ENCODE assay signal across 23 cellular contexts in the genomic region with DNA sequence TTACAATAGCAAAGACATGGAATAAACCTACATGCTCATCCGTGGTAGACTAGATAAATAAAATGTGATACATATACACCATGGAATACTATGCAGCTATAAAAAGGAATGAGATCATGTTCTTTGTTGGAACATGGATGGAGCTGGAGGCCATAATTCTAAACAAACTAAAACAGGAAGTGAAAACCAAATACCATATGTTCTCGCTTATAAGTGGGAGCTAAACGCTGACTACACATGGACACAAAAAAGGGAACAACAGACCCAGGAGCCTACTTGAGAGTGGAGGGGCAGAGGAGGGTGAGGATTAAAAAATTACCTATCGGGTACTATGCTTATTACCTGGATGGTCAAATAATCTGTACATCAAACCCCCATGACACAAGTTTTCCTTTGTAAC.
DNase-seq lines count a peak whose midpoint lies in the region; ATAC-seq and TF ChIP-seq lines count a peak whose summit lies in the region.
"Had no signal": no experiment of that assay in that cellular context is flagged by ENCODE, and none has a peak within 500 bp of the region (broad histone marks: within the 10 kb centered on the region; RNA-seq: fewer than 3 reads in every experiment).

No MANE protein-coding gene starts in this region.

- H2BK5ac ChIP-seq in neuronal stem cell (ENCODE audit: low read length), result no peak overlapping the region

- H3F3A ChIP-seq in SK-N-SH (replicated peaks; ENCODE audit: insufficient read depth), result no peaks in the 10 kb centered on the region

- H3K4me3 ChIP-seq in SK-N-SH (ENCODE audit: low read depth in 2 of 2, low read length in 1 of 2) (no peak overlapping the region), neuronal stem cell (ENCODE audit: low read length in 2 of 2) (no peak overlapping the region)
- H3K4me3 ChIP-seq: BLaER1, GM23338 had no signal

- no peak overlapping the region for H4K8ac ChIP-seq in neuronal stem cell (ENCODE audit: low read depth, low read length)

- no peak for TF ChIP-seq EP300 in SK-N-SH (IDR thresholded peaks at IDR 0.05; ENCODE audit: borderline replicate concordance in 1 of 2, low read depth in 1 of 2, low read length in 1 of 2)

- POLR2A ChIA-PET in SK-N-SH (lab: Yijun Ruan, JAX), result no interaction called here

- no peak overlapping the region for H3K23ac ChIP-seq in neuronal stem cell (ENCODE audit: low read depth, low read length, poor library complexity)

- H3K18ac ChIP-seq in neuronal stem cell (ENCODE audit: low read length), result no peak overlapping the region

- H3K27ac ChIP-seq in SK-N-SH (ENCODE audit: low read depth in 2 of 2, low read length in 1 of 2) (no peak overlapping the region), neuronal stem cell (replicated peaks; ENCODE audit: low read length) (no peak overlapping the region)
- H3K27ac ChIP-seq: 22Rv1, BLaER1, KMS-11 had no signal

- H4K20me1 ChIP-seq in SK-N-SH (ENCODE audit: insufficient read depth), result no peaks in the 10 kb centered on the region
- H4K20me1 ChIP-seq: BLaER1 had no signal

- H3K9me3 ChIP-seq in SK-N-SH (0 out of 2 replicates have a peak, but pooled peaks cover 4% of the 10 kb centered on the region), neuronal stem cell (replicated peaks in 1 of 2; ENCODE audit: control insufficient read depth in 2 of 2, insufficient read depth in 1 of 2, low read depth in 1 of 2, low read length in 2 of 2) (no peaks in the 10 kb centered on the region)
- H3K9me3 ChIP-seq: Caco-2 had no signal

- no peak overlapping the region for H4K91ac ChIP-seq in neuronal stem cell (ENCODE audit: low read depth, low read length, poor library complexity)

- DNase-seq in SK-N-SH, result no peak
- DNase-seq in NOMO-1 (lab: John Stamatoyannopoulos, UW; ENCODE audit: unreplicated experiment in 2 of 2), result peak; percentile 37 to 61
- peak; percentile 45 for DNase-seq in SKM-1 treated with dmso at 0.1 percent for 144 hours (lab: John Stamatoyannopoulos, UW; ENCODE audit: unreplicated experiment)
- no peak for DNase-seq in neuronal stem cell (ENCODE audit: low spot score)
- DNase-seq in NCI-H526 treated with DMSO at 0.1 percent for 48 hours (lab: John Stamatoyannopoulos, UW), result no peak
- DNase-seq in epidermal melanocyte (ENCODE audit: insufficient read length, low spot score), result no peak
- no peak for DNase-seq in DMS153 (lab: John Stamatoyannopoulos, UW)
- DNase-seq: ACHN; Caco-2; CD4-positive, alpha-beta memory T cell; DMS 273 treated with DMSO at 0.1 percent for 48 hours; HCEC 1CT; NCI-H1092 treated with DMSO at 0.1 percent for 48 hours; NCI-H146; NCI-H2029 treated with DMSO at 0.1 percent for 48 hours; NCI-H226; NCI-H524 had no signal

- WGBS in SK-N-SH (ENCODE audit: low lambda C conversion rate), result 50% methylated on average over 4 of the region's 4 CpGs
- no CpG with 5 or more reads among the region's 4 CpGs for WGBS in neuronal stem cell (ENCODE audit: extremely low coverage in 2 of 2, insufficient read length in 2 of 2, insufficient replicate concordance in 1 of 2), 2 donors

- no peaks in the 10 kb centered on the region for H3K79me2 ChIP-seq in SK-N-SH (ENCODE audit: insufficient read depth)

- H2BK15ac ChIP-seq in neuronal stem cell (ENCODE audit: low read length), result no peak overlapping the region

- H2BK12ac ChIP-seq in neuronal stem cell (ENCODE audit: low read length), result no peak overlapping the region

- H2AFZ ChIP-seq in SK-N-SH (ENCODE audit: low read depth) (no peak overlapping the region), neuronal stem cell (ENCODE audit: low read length) (no peak overlapping the region)
- H2AFZ ChIP-seq: GM23338 had no signal

- H3K4me2 ChIP-seq in SK-N-SH (no peak overlapping the region), neuronal stem cell (ENCODE audit: insufficient read depth, low read length, poor library complexity, severe bottlenecking) (no peak overlapping the region)
- H3K4me2 ChIP-seq: BLaER1, GM23338, KMS-11 had no signal

- no peak overlapping the region for H3K14ac ChIP-seq in neuronal stem cell (ENCODE audit: low read length)

- TF ChIP-seq RAD21 in SK-N-SH (IDR thresholded peaks at IDR 0.05; ENCODE audit: low read length), result no peak

- H3K27me3 ChIP-seq in SK-N-SH (ENCODE audit: insufficient read depth) (no peaks in the 10 kb centered on the region), neuronal stem cell (ENCODE audit: control insufficient read depth in 3 of 3, insufficient read depth in 3 of 3, low read depth in 1 of 3, low read length in 3 of 3) (no peaks in the 10 kb centered on the region)
- H3K27me3 ChIP-seq: BLaER1 had no signal

- no peaks in the 10 kb centered on the region for H3K36me3 ChIP-seq in SK-N-SH (replicated peaks in 1 of 2; ENCODE audit: control insufficient read depth in 1 of 2, insufficient read depth in 2 of 2, low read length in 1 of 2)
- no peaks in the 10 kb centered on the region for H3K36me3 ChIP-seq in neuronal stem cell (replicated peaks in 1 of 2; ENCODE audit: control insufficient read depth in 2 of 2, insufficient read depth in 2 of 2, low read length in 2 of 2)
- H3K36me3 ChIP-seq: BLaER1 had no signal

- TF ChIP-seq CTCF in SK-N-SH (IDR thresholded peaks at IDR 0.05), result no peak

- ATAC-seq in SK-N-SH treated with all-trans-retinoic acid at 6 μM for 48 hours, result no peak
- ATAC-seq: GM23338, Panc1 had no signal

- H3K4me1 ChIP-seq in SK-N-SH (ENCODE audit: control insufficient read depth in 1 of 2, insufficient read depth in 2 of 2, low read depth in 1 of 2, low read length in 1 of 2), result no peaks in the 10 kb centered on the region
- H3K4me1 ChIP-seq in neuronal stem cell (ENCODE audit: control insufficient read depth in 2 of 2, insufficient read depth in 1 of 2, low read depth in 1 of 2, low read length in 2 of 2), result no peaks in the 10 kb centered on the region
- H3K4me1 ChIP-seq: BLaER1 had no signal

- H3K9me2 ChIP-seq in SK-N-SH, result no peaks in the 10 kb centered on the region

- no peak overlapping the region for H2BK120ac ChIP-seq in neuronal stem cell (ENCODE audit: low read depth, low read length)

- H3K9ac ChIP-seq in SK-N-SH (no peak overlapping the region), neuronal stem cell (ENCODE audit: low read depth, low read length, poor library complexity) (no peak overlapping the region)
- H3K9ac ChIP-seq: BLaER1, KMS-11 had no signal

- no peaks in the 10 kb centered on the region for H3K79me1 ChIP-seq in neuronal stem cell (ENCODE audit: low read depth, low read length)

- H2AK5ac ChIP-seq in neuronal stem cell (ENCODE audit: low read depth, low read length), result no peak overlapping the region

- CTCF ChIA-PET in SK-N-SH (lab: Yijun Ruan, JAX), result interaction anchor here (1.0 to 3.0 kb wide), 3 partner anchors 11 to 428 kb away, joined by 3 to 9 read pairs (median 7); no protein-coding TSS in a partner anchor

- H3K4ac ChIP-seq in neuronal stem cell (ENCODE audit: low read length), result no peak overlapping the region

TF ChIP-seq in SK-N-SH treated with all-trans-retinoic acid at 6 μM for 48 hours, 23 proteins besides CTCF, POLR2A, EP300 and RAD21:
- TF ChIP-seq ARNTL (CRISPR knock-in tag; IDR thresholded peaks at IDR 0.05; ENCODE audit: borderline replicate concordance, low read depth), result no peak
- no peak for TF ChIP-seq ESRRG (CRISPR knock-in tag; IDR thresholded peaks at IDR 0.05)
- TF ChIP-seq, protein P1, sequence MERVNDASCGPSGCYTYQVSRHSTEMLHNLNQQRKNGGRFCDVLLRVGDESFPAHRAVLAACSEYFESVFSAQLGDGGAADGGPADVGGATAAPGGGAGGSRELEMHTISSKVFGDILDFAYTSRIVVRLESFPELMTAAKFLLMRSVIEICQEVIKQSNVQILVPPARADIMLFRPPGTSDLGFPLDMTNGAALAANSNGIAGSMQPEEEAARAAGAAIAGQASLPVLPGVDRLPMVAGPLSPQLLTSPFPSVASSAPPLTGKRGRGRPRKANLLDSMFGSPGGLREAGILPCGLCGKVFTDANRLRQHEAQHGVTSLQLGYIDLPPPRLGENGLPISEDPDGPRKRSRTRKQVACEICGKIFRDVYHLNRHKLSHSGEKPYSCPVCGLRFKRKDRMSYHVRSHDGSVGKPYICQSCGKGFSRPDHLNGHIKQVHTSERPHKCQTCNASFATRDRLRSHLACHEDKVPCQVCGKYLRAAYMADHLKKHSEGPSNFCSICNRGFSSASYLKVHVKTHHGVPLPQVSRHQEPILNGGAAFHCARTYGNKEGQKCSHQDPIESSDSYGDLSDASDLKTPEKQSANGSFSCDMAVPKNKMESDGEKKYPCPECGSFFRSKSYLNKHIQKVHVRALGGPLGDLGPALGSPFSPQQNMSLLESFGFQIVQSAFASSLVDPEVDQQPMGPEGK (CRISPR knock-in tag; IDR thresholded peaks at IDR 0.05; ENCODE audit: borderline replicate concordance), result no peak
- no peak for TF ChIP-seq ZNF8 (CRISPR knock-in tag; IDR thresholded peaks at IDR 0.05)
- no peak for TF ChIP-seq RARB (CRISPR knock-in tag; IDR thresholded peaks at IDR 0.05)
- TF ChIP-seq ZNF70 (CRISPR knock-in tag; IDR thresholded peaks at IDR 0.05), result 0 out of 2 replicates have a peak, but pooled peaks have one; percentile 32
- TF ChIP-seq ZFP3 (CRISPR knock-in tag; IDR thresholded peaks at IDR 0.05), result no peak
TF ChIP-seq in SK-N-SH treated with all-trans-retinoic acid at 6 μM for 48 hours: peak in this region for 1.

TF ChIP-seq in SK-N-SH, 30 proteins besides CTCF, POLR2A, EP300 and RAD21 (continues in another document):
- TF ChIP-seq MEF2A (IDR thresholded peaks at IDR 0.05; ENCODE audit: borderline replicate concordance, low read depth), result no peak
- TF ChIP-seq, protein P2, sequence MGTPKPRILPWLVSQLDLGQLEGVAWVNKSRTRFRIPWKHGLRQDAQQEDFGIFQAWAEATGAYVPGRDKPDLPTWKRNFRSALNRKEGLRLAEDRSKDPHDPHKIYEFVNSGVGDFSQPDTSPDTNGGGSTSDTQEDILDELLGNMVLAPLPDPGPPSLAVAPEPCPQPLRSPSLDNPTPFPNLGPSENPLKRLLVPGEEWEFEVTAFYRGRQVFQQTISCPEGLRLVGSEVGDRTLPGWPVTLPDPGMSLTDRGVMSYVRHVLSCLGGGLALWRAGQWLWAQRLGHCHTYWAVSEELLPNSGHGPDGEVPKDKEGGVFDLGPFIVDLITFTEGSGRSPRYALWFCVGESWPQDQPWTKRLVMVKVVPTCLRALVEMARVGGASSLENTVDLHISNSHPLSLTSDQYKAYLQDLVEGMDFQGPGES (IDR thresholded peaks at IDR 0.05; ENCODE audit: low read depth, low read length), result no peak

Comparison
In these comparisons a context has a peak if more than half of its experiments do, and no peak if none do; other contexts are left out.
1. DNase-seq: peak in NOMO-1 (2 of 2) and SKM-1 treated with dmso at 0.1 percent for 144 hours (single experiment); none in SK-N-SH (single experiment), neuronal stem cell (single experiment), NCI-H526 treated with DMSO at 0.1 percent for 48 hours (single experiment), epidermal melanocyte (single experiment) and DMS153 (single experiment).